Comparison of ENCODE assay signal across 1 cellular context in genomic region chr15:79964232-79964820, GRCh38.
TF ChIP-seq lines count a peak whose summit lies in the region.

No MANE protein-coding gene starts in this region.

TF ChIP-seq in SK-N-SH treated with all-trans-retinoic acid at 6 μM for 48 hours, 23 proteins besides CTCF, POLR2A, EP300 and RAD21 (continued from another document):
- TF ChIP-seq CREB5 (CRISPR knock-in tag; IDR thresholded peaks at IDR 0.05; ENCODE audit: low read depth): no peak
- TF ChIP-seq ZNF70 (CRISPR knock-in tag; IDR thresholded peaks at IDR 0.05): no peak
- TF ChIP-seq CSDC2 (CRISPR knock-in tag; IDR thresholded peaks at IDR 0.05): no peak
- no peak for TF ChIP-seq ZFP30 (CRISPR knock-in tag; IDR thresholded peaks at IDR 0.05)
- TF ChIP-seq ZFP3 (CRISPR knock-in tag; IDR thresholded peaks at IDR 0.05): no peak
- no peak for TF ChIP-seq ZNF8 (CRISPR knock-in tag; IDR thresholded peaks at IDR 0.05)
- no peak for TF ChIP-seq CSRNP3 (CRISPR knock-in tag; IDR thresholded peaks at IDR 0.05)
- no peak for TF ChIP-seq TOX (CRISPR knock-in tag; IDR thresholded peaks at IDR 0.05; ENCODE audit: borderline replicate concordance)
- TF ChIP-seq RARB (CRISPR knock-in tag; IDR thresholded peaks at IDR 0.05): no peak
- TF ChIP-seq TCF4 (CRISPR knock-in tag; IDR thresholded peaks at IDR 0.05; ENCODE audit: borderline replicate concordance): no peak
- no peak for TF ChIP-seq ZNF565 (CRISPR knock-in tag; conservative IDR thresholded peaks at IDR 0.05; ENCODE audit: low read depth)
- no peak for TF ChIP-seq SNAI2 (CRISPR knock-in tag; IDR thresholded peaks at IDR 0.05)
- TF ChIP-seq BACH2 (CRISPR knock-in tag; IDR thresholded peaks at IDR 0.05; ENCODE audit: borderline replicate concordance): no peak
- TF ChIP-seq GLIS3 (CRISPR knock-in tag; IDR thresholded peaks at IDR 0.05): no peak
